ENCODE assay signal across 23 cellular contexts in genomic region chr6:41986339-41986738, GRCh38.
"Had no signal": no experiment of that assay in that cellular context is flagged by ENCODE, and none has a peak within 500 bp of the region (broad histone marks: within the 10 kb centered on the region; RNA-seq: fewer than 3 reads in every experiment).

No MANE protein-coding gene starts in this region.

- H3K27ac ChIP-seq: brain microvascular endothelial cell, gastrocnemius medialis, neural progenitor cell, testis, WERI-Rb-1 had no signal

- H3K27me3 ChIP-seq: brain microvascular endothelial cell, gastrocnemius medialis, neural progenitor cell, testis had no signal

- H3K4me1 Mint-ChIP-seq: neural progenitor cell had no signal

- H3K4me3 ChIP-seq: gastrocnemius medialis, neural progenitor cell, testis had no signal

- H3K4me1 ChIP-seq: gastrocnemius medialis, neural progenitor cell, testis had no signal

- H3K9me3 Mint-ChIP-seq: activated CD4-positive, alpha-beta memory T cell treated with anti-CD3 and anti-CD28 coated beads for 36 hours; activated CD4-positive, alpha-beta T cell treated with anti-CD3 and anti-CD28 coated beads, Interleukin-2, amount 10 ng/mL, durations not matched to agents 24 days and 14 days; effector memory CD8-positive, alpha-beta T cell; neural progenitor cell had no signal

- H3K36me3 ChIP-seq: brain microvascular endothelial cell, gastrocnemius medialis, neural progenitor cell, WERI-Rb-1 had no signal

- H3K9me3 ChIP-seq: gastrocnemius medialis, testis had no signal

- H3K27me3 Mint-ChIP-seq: activated CD4-positive, alpha-beta memory T cell treated with anti-CD3 and anti-CD28 coated beads for 36 hours; activated CD4-positive, alpha-beta T cell treated with anti-CD3 and anti-CD28 coated beads, Interleukin-2, amount 10 ng/mL, durations not matched to agents 24 days and 14 days; effector memory CD8-positive, alpha-beta T cell had no signal

- ATAC-seq: activated CD4-positive, CD25-positive, alpha-beta regulatory T cell treated with anti-CD3 and anti-CD28 coated beads, Interleukin-2, amount 50 U/mL, for 24 hours; effector memory CD8-positive, alpha-beta T cell; gastrocnemius medialis; left colon; right cardiac atrium; stimulated activated naive CD8-positive, alpha-beta T cell treated with anti-CD3 and anti-CD28 coated beads, Interleukin-15, Interleukin-2, amounts not matched to agents 100 U/mL and 50 U/mL, for 24 hours had no signal

- DNase-seq: activated CD4-positive, alpha-beta memory T cell treated with anti-CD3 and anti-CD28 coated beads for 36 hours; activated CD4-positive, alpha-beta T cell treated with anti-CD3 and anti-CD28 coated beads, Interleukin-2, amount 10 ng/mL, durations not matched to agents 24 days and 14 days; activated effector memory CD4-positive, alpha-beta T cell treated with anti-CD3 and anti-CD28 coated beads, Interleukin-2, amount 50 U/mL, for 16 hours; activated naive CD4-positive, alpha-beta T cell treated with anti-CD3 and anti-CD28 coated beads, Interleukin-2, amount 50 U/mL, for 16 hours; brain microvascular endothelial cell; cortex of kidney; effector memory CD8-positive, alpha-beta T cell; erythroblast; gastrocnemius medialis; glutamatergic neuron; left colon; mammary epithelial cell; posterior cingulate gyrus; right cardiac atrium; stimulated activated CD4-positive, alpha-beta T cell treated with anti-CD3 and anti-CD28 coated beads, Interleukin-15, amount 100 ng/mL, for 24 hours; stimulated activated CD4-positive, alpha-beta T cell treated with anti-CD3 and anti-CD28 coated beads, Interleukin-2, amount 100 ng/mL, for 24 hours; stimulated activated naive CD8-positive, alpha-beta T cell treated with anti-CD3 and anti-CD28 coated beads, Interleukin-15, Interleukin-2, amounts not matched to agents 100 U/mL and 50 U/mL, for 24 hours; T-helper 9 cell; testis; trophoblast cell; WERI-Rb-1 had no signal

- H3K27ac Mint-ChIP-seq: activated CD4-positive, alpha-beta T cell treated with anti-CD3 and anti-CD28 coated beads, Interleukin-2, amount 10 ng/mL, durations not matched to agents 24 days and 14 days; neural progenitor cell had no signal

- H3K36me3 Mint-ChIP-seq: neural progenitor cell had no signal

- H3K4me3 Mint-ChIP-seq: activated CD4-positive, alpha-beta memory T cell treated with anti-CD3 and anti-CD28 coated beads for 36 hours; activated CD4-positive, alpha-beta T cell treated with anti-CD3 and anti-CD28 coated beads, Interleukin-2, amount 10 ng/mL, durations not matched to agents 24 days and 14 days; neural progenitor cell had no signal
